28 cellular contexts compared by ENCODE assay signal in the genomic region with DNA sequence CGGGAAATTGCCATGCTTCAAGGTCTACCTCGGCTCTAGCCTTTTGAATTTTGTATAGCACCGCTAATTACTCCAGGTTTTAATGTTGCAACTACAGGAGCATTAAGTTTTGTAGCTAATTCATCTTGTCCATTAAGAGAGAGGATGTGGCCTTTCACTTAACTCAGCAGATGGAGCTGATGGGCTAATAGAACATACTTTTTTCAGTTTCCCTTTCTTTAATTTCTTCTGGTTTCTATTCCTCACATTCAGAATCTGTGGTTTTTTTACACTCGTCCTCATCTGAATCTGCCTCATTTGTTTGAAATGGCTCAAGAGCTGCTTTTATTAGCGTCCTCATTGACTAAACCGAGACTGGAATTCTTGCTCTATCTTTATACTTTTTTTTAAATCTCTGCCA.
"Had no signal": no experiment of that assay in that cellular context is flagged by ENCODE, and none has a peak within 500 bp of the region (broad histone marks: within the 10 kb centered on the region; RNA-seq: fewer than 3 reads in every experiment).

No MANE protein-coding gene starts in this region.

- H3K4me3 ChIP-seq: adrenal gland, ascending aorta, coronary artery, gastroesophageal sphincter, hepatocyte, left ventricle myocardium inferior, lung, psoas muscle, sigmoid colon, testis, transverse colon had no signal

- H3K9ac ChIP-seq: parathyroid adenoma had no signal

- H3K9me3 ChIP-seq: adrenal gland, ascending aorta, gastroesophageal sphincter, psoas muscle, sigmoid colon, testis, transverse colon had no signal

- H3K4me3 Mint-ChIP-seq: activated naive CD4-positive, alpha-beta T cell treated with anti-CD3 and anti-CD28 coated beads for 36 hours; activated naive CD8-positive, alpha-beta T cell treated with anti-CD3 and anti-CD28 coated beads for 36 hours; effector memory CD8-positive, alpha-beta T cell; naive B cell; neural crest cell had no signal

- H3K27me3 ChIP-seq: adrenal gland, ascending aorta, brain microvascular endothelial cell, gastroesophageal sphincter, hepatocyte, sigmoid colon, testis, transverse colon had no signal

- H3K27ac ChIP-seq: adrenal gland, ascending aorta, brain microvascular endothelial cell, coronary artery, gastroesophageal sphincter, hepatocyte, left ventricle myocardium inferior, parathyroid adenoma, psoas muscle, sigmoid colon, testis, transverse colon, VCaP had no signal

- H3K4me1 ChIP-seq: adrenal gland, ascending aorta, gastroesophageal sphincter, left ventricle myocardium inferior, parathyroid adenoma, psoas muscle, sigmoid colon, testis, transverse colon had no signal

- H3K27me3 Mint-ChIP-seq: activated naive CD8-positive, alpha-beta T cell treated with anti-CD3 and anti-CD28 coated beads for 36 hours; effector memory CD8-positive, alpha-beta T cell; naive B cell had no signal

- H3K36me3 Mint-ChIP-seq: activated naive CD8-positive, alpha-beta T cell treated with anti-CD3 and anti-CD28 coated beads for 36 hours; naive B cell had no signal

- H2AFZ ChIP-seq: hepatocyte, parathyroid adenoma had no signal

- H3K79me2 ChIP-seq: hepatocyte, parathyroid adenoma had no signal

- H3K27ac Mint-ChIP-seq: activated naive CD4-positive, alpha-beta T cell treated with anti-CD3 and anti-CD28 coated beads for 36 hours; activated naive CD8-positive, alpha-beta T cell treated with anti-CD3 and anti-CD28 coated beads for 36 hours; effector memory CD8-positive, alpha-beta T cell; naive B cell had no signal

- H3K4me2 ChIP-seq: hepatocyte had no signal

- DNase-seq: activated CD4-positive, alpha-beta T cell treated with anti-CD3 and anti-CD28 coated beads for 4 hours; activated CD4-positive, alpha-beta T cell treated with anti-CD3 and anti-CD28 coated beads, Interleukin-2, amount 50 U/mL, for 4 hours; activated CD8-positive, alpha-beta memory T cell treated with anti-CD3 and anti-CD28 coated beads for 24 hours; activated effector memory CD4-positive, alpha-beta T cell treated with Interleukin-2 at 50 U/mL for 16 hours; activated naive CD4-positive, alpha-beta T cell treated with anti-CD3 and anti-CD28 coated beads for 36 hours; activated naive CD8-positive, alpha-beta T cell treated with anti-CD3 and anti-CD28 coated beads for 36 hours; adrenal gland; brain microvascular endothelial cell; effector memory CD8-positive, alpha-beta T cell; erythroblast; left ventricle myocardium inferior; naive B cell; nucleus accumbens; psoas muscle; sigmoid colon; stimulated activated CD4-positive, alpha-beta T cell treated with anti-CD3 and anti-CD28 coated beads, Interleukin-2, amount 100 ng/mL, for 48 hours; stimulated activated naive CD4-positive, alpha-beta T cell treated with Interleukin-2 at 50 U/mL for 16 hours; T-helper 9 cell; testis; transverse colon had no signal

- H3K36me3 ChIP-seq: adrenal gland, ascending aorta, brain microvascular endothelial cell, gastroesophageal sphincter, left ventricle myocardium inferior, sigmoid colon, transverse colon had no signal

- H3K4me1 Mint-ChIP-seq: activated naive CD8-positive, alpha-beta T cell treated with anti-CD3 and anti-CD28 coated beads for 36 hours; naive B cell; neural crest cell had no signal

- ATAC-seq: effector memory CD8-positive, alpha-beta T cell; gastroesophageal sphincter; psoas muscle had no signal
